In the genomic region with DNA sequence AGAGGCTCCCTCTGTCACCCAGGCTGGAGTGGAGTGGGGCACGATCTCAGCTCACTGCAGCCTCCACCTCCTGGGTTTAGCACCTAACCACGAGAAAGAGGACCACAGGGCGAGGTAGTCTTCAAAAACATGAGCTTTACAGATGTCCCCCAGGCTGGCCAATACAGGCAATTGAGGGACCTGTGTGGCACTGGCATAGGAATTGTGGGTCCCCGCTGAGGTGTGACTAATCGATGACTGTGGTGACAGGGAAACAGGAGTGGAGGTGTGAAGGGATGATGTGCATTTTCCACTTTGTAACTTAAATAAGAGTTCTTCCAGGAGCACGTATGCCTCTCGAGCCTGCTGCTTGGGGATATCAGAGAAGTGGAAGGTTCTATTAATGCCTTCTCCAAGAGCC, we compare ENCODE assay signal across 21 cellular contexts. TPM values are rescaled to one million over a fixed set of nuclear protein-coding genes. Genes with fewer than 3 reads are reported as not detected.
A peak's percentile ranks its signal among the peaks of the same experiment; 100 is the strongest.
DNase-seq lines count a peak whose midpoint lies in the region; ATAC-seq and TF ChIP-seq lines count a peak whose summit lies in the region.
"Had no signal": no experiment of that assay in that cellular context is flagged by ENCODE, and none has a peak within 500 bp of the region (broad histone marks: within the 10 kb centered on the region; RNA-seq: fewer than 3 reads in every experiment).

No MANE protein-coding gene starts in this region.

- peak; percentile 74 for DNase-seq in activated CD8-positive, alpha-beta T cell treated with anti-CD3 and anti-CD28 coated beads for 36 hours
- no peak for DNase-seq in activated CD8-positive, alpha-beta T cell treated with anti-CD3 and anti-CD28 coated beads, Interleukin-2, amount 10 ng/mL, durations not matched to agents 7 days and 5 days
- peak; percentile 19 for DNase-seq in activated CD8-positive, alpha-beta memory T cell treated with anti-CD3 and anti-CD28 coated beads, Interleukin-2, amount 50 U/mL, for 4 hours
- peak; percentile 61 for DNase-seq in activated naive CD8-positive, alpha-beta T cell treated with anti-CD3 and anti-CD28 coated beads, Interleukin-2, amount 50 U/mL, for 24 hours
- peak; percentile 67 for DNase-seq in stimulated activated CD8-positive, alpha-beta memory T cell treated with anti-CD3 and anti-CD28 coated beads, Interleukin-4, amount 100 ng/mL, for 48 hours
- no peak for DNase-seq in amygdala (lab: John Stamatoyannopoulos, UW)
- no peak for DNase-seq in activated gamma-delta T cell (lab: John Stamatoyannopoulos, UW)
- DNase-seq: activated gamma-delta T cell treated with Interleukin-2 at 50 U/mL for 16 hours; BE2C; caudate nucleus; DMS53; midbrain; naive thymus-derived CD8-positive, alpha-beta T cell; NCI-H1092 treated with DMSO at 0.1 percent for 48 hours; NCI-H2029 treated with DMSO at 0.1 percent for 48 hours; NCI-H2227 treated with DMSO at 0.1 percent for 48 hours; NCI-H69; T-cell had no signal

- peaks cover 3% of the 10 kb centered on the region for H3K9me3 Mint-ChIP-seq in activated CD8-positive, alpha-beta T cell treated with anti-CD3 and anti-CD28 coated beads for 36 hours
- H3K9me3 Mint-ChIP-seq in activated CD8-positive, alpha-beta T cell treated with anti-CD3 and anti-CD28 coated beads, Interleukin-2, amount 10 ng/mL, durations not matched to agents 7 days and 5 days (ENCODE audit: insufficient read depth) = no peaks in the 10 kb centered on the region
- H3K9me3 Mint-ChIP-seq in activated naive CD8-positive, alpha-beta T cell treated with anti-CD3 and anti-CD28 coated beads, Interleukin-2, amount 50 U/mL, for 24 hours = peaks cover 3% of the 10 kb centered on the region
- H3K9me3 Mint-ChIP-seq: dendritic cell treated with granulocyte-macrophage colony-stimulating factor and Interleukin-4, amounts not matched to agents 40 ng/mL and 50 ng/mL, for 4 days; naive thymus-derived CD8-positive, alpha-beta T cell; T-cell had no signal

- H3K27me3 Mint-ChIP-seq in activated CD8-positive, alpha-beta T cell treated with anti-CD3 and anti-CD28 coated beads for 36 hours = no peaks in the 10 kb centered on the region
- H3K27me3 Mint-ChIP-seq in activated CD8-positive, alpha-beta T cell treated with anti-CD3 and anti-CD28 coated beads, Interleukin-2, amount 10 ng/mL, durations not matched to agents 7 days and 5 days (ENCODE audit: low read depth) = no peaks in the 10 kb centered on the region
- H3K27me3 Mint-ChIP-seq in activated naive CD8-positive, alpha-beta T cell treated with anti-CD3 and anti-CD28 coated beads, Interleukin-2, amount 50 U/mL, for 24 hours = peaks cover 2% of the 10 kb centered on the region
- H3K27me3 Mint-ChIP-seq: naive thymus-derived CD8-positive, alpha-beta T cell; T-cell had no signal

- peaks cover 1% of the 10 kb centered on the region for H3K36me3 Mint-ChIP-seq in activated CD8-positive, alpha-beta T cell treated with anti-CD3 and anti-CD28 coated beads for 36 hours (ENCODE audit: low read depth)
- H3K36me3 Mint-ChIP-seq in activated CD8-positive, alpha-beta T cell treated with anti-CD3 and anti-CD28 coated beads, Interleukin-2, amount 10 ng/mL, durations not matched to agents 7 days and 5 days (ENCODE audit: low read depth) = no peaks in the 10 kb centered on the region
- no peaks in the 10 kb centered on the region for H3K36me3 Mint-ChIP-seq in activated naive CD8-positive, alpha-beta T cell treated with anti-CD3 and anti-CD28 coated beads, Interleukin-2, amount 50 U/mL, for 24 hours (ENCODE audit: low read depth)
- H3K36me3 Mint-ChIP-seq: naive thymus-derived CD8-positive, alpha-beta T cell; T-cell had no signal

- intact Hi-C loops in activated CD8-positive, alpha-beta T cell treated with anti-CD3 and anti-CD28 coated beads for 36 hours (cut with micrococcal nuclease) = no loop called here

- peak overlapping the region; percentile 77 for H3K27ac Mint-ChIP-seq in activated CD8-positive, alpha-beta T cell treated with anti-CD3 and anti-CD28 coated beads for 36 hours
- no peak overlapping the region for H3K27ac Mint-ChIP-seq in activated CD8-positive, alpha-beta T cell treated with anti-CD3 and anti-CD28 coated beads, Interleukin-2, amount 10 ng/mL, durations not matched to agents 7 days and 5 days
- peak overlapping the region; percentile 90 for H3K27ac Mint-ChIP-seq in activated naive CD8-positive, alpha-beta T cell treated with anti-CD3 and anti-CD28 coated beads, Interleukin-2, amount 50 U/mL, for 24 hours
- H3K27ac Mint-ChIP-seq: dendritic cell treated with granulocyte-macrophage colony-stimulating factor and Interleukin-4, amounts not matched to agents 40 ng/mL and 50 ng/mL, for 4 days; T-cell had no signal

- H3K4me3 Mint-ChIP-seq in activated CD8-positive, alpha-beta T cell treated with anti-CD3 and anti-CD28 coated beads for 36 hours = no peak overlapping the region
- no peak overlapping the region for H3K4me3 Mint-ChIP-seq in activated CD8-positive, alpha-beta T cell treated with anti-CD3 and anti-CD28 coated beads, Interleukin-2, amount 10 ng/mL, durations not matched to agents 7 days and 5 days
- no peak overlapping the region for H3K4me3 Mint-ChIP-seq in activated naive CD8-positive, alpha-beta T cell treated with anti-CD3 and anti-CD28 coated beads, Interleukin-2, amount 50 U/mL, for 24 hours
- H3K4me3 Mint-ChIP-seq: dendritic cell treated with granulocyte-macrophage colony-stimulating factor and Interleukin-4, amounts not matched to agents 40 ng/mL and 50 ng/mL, for 4 days; naive thymus-derived CD8-positive, alpha-beta T cell; T-cell had no signal

- peaks cover 38% of the 10 kb centered on the region for H3K4me1 Mint-ChIP-seq in activated CD8-positive, alpha-beta T cell treated with anti-CD3 and anti-CD28 coated beads for 36 hours (ENCODE audit: low read depth)
- H3K4me1 Mint-ChIP-seq in activated CD8-positive, alpha-beta T cell treated with anti-CD3 and anti-CD28 coated beads, Interleukin-2, amount 10 ng/mL, durations not matched to agents 7 days and 5 days (ENCODE audit: low read depth) = peaks cover 23% of the 10 kb centered on the region
- H3K4me1 Mint-ChIP-seq in activated naive CD8-positive, alpha-beta T cell treated with anti-CD3 and anti-CD28 coated beads, Interleukin-2, amount 50 U/mL, for 24 hours = peaks cover 54% of the 10 kb centered on the region

- CTCF ChIA-PET in activated CD8-positive, alpha-beta T cell treated with anti-CD3 and anti-CD28 coated beads for 36 hours (lab: Charles Lee) = interaction anchor here (0.6 kb wide), 1 partner anchor 198 kb away, joined by 3 read pairs; no protein-coding TSS in a partner anchor
- CTCF ChIA-PET in activated CD8-positive, alpha-beta T cell treated with anti-CD3 and anti-CD28 coated beads, Interleukin-2, amount 10 ng/mL, durations not matched to agents 7 days and 5 days (lab: Charles Lee) = no interaction called here

- TF ChIP-seq CTCF in activated CD8-positive, alpha-beta T cell treated with anti-CD3 and anti-CD28 coated beads for 36 hours (IDR thresholded peaks at IDR 0.05) = no peak

- POLR2A ChIA-PET in activated CD8-positive, alpha-beta T cell treated with anti-CD3 and anti-CD28 coated beads for 36 hours (lab: Charles Lee) = interaction anchor here (3.0 kb wide), 1 partner anchor 12 kb away, joined by 12 read pairs; a partner anchor contains a TSS
- POLR2A ChIA-PET in activated CD8-positive, alpha-beta T cell treated with anti-CD3 and anti-CD28 coated beads, Interleukin-2, amount 10 ng/mL, durations not matched to agents 7 days and 5 days (lab: Charles Lee) = interaction anchor here (0.7 kb wide), 1 partner anchor 1000 kb away, joined by 3 read pairs; no protein-coding TSS in a partner anchor

- peak; percentile 15 for ATAC-seq in activated CD8-positive, alpha-beta T cell treated with anti-CD3 and anti-CD28 coated beads for 36 hours
- no peak for ATAC-seq in activated CD8-positive, alpha-beta T cell treated with anti-CD3 and anti-CD28 coated beads, Interleukin-2, amount 10 ng/mL, durations not matched to agents 7 days and 5 days
- ATAC-seq in activated naive CD8-positive, alpha-beta T cell treated with anti-CD3 and anti-CD28 coated beads, Interleukin-2, amount 50 U/mL, for 24 hours = peak; percentile 69
- no peak for ATAC-seq in GM18520 (IDR thresholded peaks at IDR 0.05; ENCODE audit: unreplicated experiment)
- ATAC-seq: A549; naive thymus-derived CD8-positive, alpha-beta T cell; T-cell had no signal

RNA-seq across cellular contexts. Expression of a gene that starts 12.6 kb away (rescaled TPM):
- 10 to 100 TPM; 69.6 to 75.9 TPM for total RNA-seq in activated CD8-positive, alpha-beta T cell treated with anti-CD3 and anti-CD28 coated beads for 36 hours
- total RNA-seq in activated CD8-positive, alpha-beta T cell treated with anti-CD3 and anti-CD28 coated beads, Interleukin-2, amount 10 ng/mL, durations not matched to agents 7 days and 5 days = 10 to 100 TPM; 72.4 to 75.8 TPM

Comparison
In these comparisons a context has a peak if more than half of its experiments do, and no peak if none do; other contexts are left out.
1. ATAC-seq: peak in activated CD8-positive, alpha-beta T cell treated with anti-CD3 and anti-CD28 coated beads for 36 hours (single experiment) and activated naive CD8-positive, alpha-beta T cell treated with anti-CD3 and anti-CD28 coated beads, Interleukin-2, amount 50 U/mL, for 24 hours (single experiment); none in activated CD8-positive, alpha-beta T cell treated with anti-CD3 and anti-CD28 coated beads, Interleukin-2, amount 10 ng/mL, durations not matched to agents 7 days and 5 days (single experiment) and GM18520 (single experiment).
2. DNase-seq: peak in activated CD8-positive, alpha-beta T cell treated with anti-CD3 and anti-CD28 coated beads for 36 hours (single experiment), activated CD8-positive, alpha-beta memory T cell treated with anti-CD3 and anti-CD28 coated beads, Interleukin-2, amount 50 U/mL, for 4 hours (single experiment), activated naive CD8-positive, alpha-beta T cell treated with anti-CD3 and anti-CD28 coated beads, Interleukin-2, amount 50 U/mL, for 24 hours (single experiment) and stimulated activated CD8-positive, alpha-beta memory T cell treated with anti-CD3 and anti-CD28 coated beads, Interleukin-4, amount 100 ng/mL, for 48 hours (single experiment); none in activated CD8-positive, alpha-beta T cell treated with anti-CD3 and anti-CD28 coated beads, Interleukin-2, amount 10 ng/mL, durations not matched to agents 7 days and 5 days (single experiment), amygdala (0 of 56) and activated gamma-delta T cell (single experiment).